ENCODE assay signal across 1 cellular context in genomic region chr9:113617550-113617949, GRCh38.
TF ChIP-seq lines count a peak whose summit lies in the region.

No MANE protein-coding gene starts in this region.

TF ChIP-seq in H1, 55 proteins besides CTCF, POLR2A, EP300 and RAD21 (continued from another document):
- TF ChIP-seq CHD7 (IDR thresholded peaks at IDR 0.05; ENCODE audit: insufficient replicate concordance, low read length), result no peak
- no peak for TF ChIP-seq GTF2F1 (IDR thresholded peaks at IDR 0.05; ENCODE audit: borderline replicate concordance, low read depth, low read length)
- no peak for TF ChIP-seq TEAD4 (IDR thresholded peaks at IDR 0.05; ENCODE audit: low read depth, low read length)
- TF ChIP-seq SP4 (IDR thresholded peaks at IDR 0.05; ENCODE audit: low read length), result no peak
- TF ChIP-seq SAP30 (IDR thresholded peaks at IDR 0.05; ENCODE audit: insufficient read depth, insufficient replicate concordance, low read length), result no peak
- TF ChIP-seq SIN3A (conservative IDR thresholded peaks at IDR 0.05 in 1 of 2, IDR thresholded peaks at IDR 0.05 in 1 of 2; ENCODE audit: low read depth in 1 of 2, low read length in 2 of 2), result no peak
- TF ChIP-seq BACH1 (IDR thresholded peaks at IDR 0.05; ENCODE audit: low read length), result no peak
- no peak for TF ChIP-seq FOSL1 (IDR thresholded peaks at IDR 0.05; ENCODE audit: insufficient read depth, low read depth, low read length)
- TF ChIP-seq CTBP2 (IDR thresholded peaks at IDR 0.05; ENCODE audit: borderline replicate concordance, insufficient read depth, insufficient read length, low read length), result no peak
- no peak for TF ChIP-seq SUZ12 (IDR thresholded peaks at IDR 0.05; ENCODE audit: low read length)
- no peak for TF ChIP-seq HDAC2 (IDR thresholded peaks at IDR 0.05; ENCODE audit: borderline replicate concordance in 1 of 2, low read depth in 2 of 2, low read length in 2 of 2)
